Comparison of ENCODE assay signal across 30 cellular contexts in the genomic region with DNA sequence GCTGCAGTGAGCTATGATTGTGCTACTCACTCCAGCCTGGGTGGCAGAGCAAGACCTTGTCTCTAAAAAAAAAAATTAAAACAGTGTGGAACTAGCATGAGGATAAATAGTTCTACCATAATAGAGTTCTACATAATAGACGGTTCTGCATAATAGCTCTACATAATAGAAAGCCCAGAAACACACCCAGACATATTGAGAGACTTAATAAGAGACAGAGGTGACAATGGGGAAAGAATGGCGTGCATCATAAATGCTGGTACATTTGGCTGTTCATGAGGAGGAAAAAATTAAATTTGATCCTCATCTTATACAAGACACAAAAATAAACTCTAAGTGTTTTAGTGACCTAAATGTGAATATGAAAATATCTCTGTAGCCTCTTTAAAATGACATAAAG.
"Had no signal": no experiment of that assay in that cellular context is flagged by ENCODE, and none has a peak within 500 bp of the region (broad histone marks: within the 10 kb centered on the region; RNA-seq: fewer than 3 reads in every experiment).

No MANE protein-coding gene starts in this region.

- H3K4me3 ChIP-seq: K562, SJCRH30, SK-N-MC had no signal

- H3K27ac ChIP-seq: SJCRH30, SK-N-MC, WERI-Rb-1 had no signal

- H3K9me3 Mint-ChIP-seq: activated CD4-positive, alpha-beta memory T cell treated with anti-CD3 and anti-CD28 coated beads, Interleukin-2, amount 10 ng/mL, durations not matched to agents 7 days and 5 days; activated naive CD4-positive, alpha-beta T cell treated with anti-CD3 and anti-CD28 coated beads, Interleukin-2, amount 10 ng/mL, durations not matched to agents 7 days and 5 days; activated naive CD8-positive, alpha-beta T cell treated with anti-CD3 and anti-CD28 coated beads, Interleukin-2, amount 50 U/mL, for 24 hours; brain had no signal

- H3K27me3 Mint-ChIP-seq: activated CD4-positive, alpha-beta memory T cell treated with anti-CD3 and anti-CD28 coated beads, Interleukin-2, amount 10 ng/mL, durations not matched to agents 7 days and 5 days; activated CD8-positive, alpha-beta memory T cell treated with anti-CD3 and anti-CD28 coated beads, Interleukin-2, amount 10 ng/mL, durations not matched to agents 7 days and 5 days; activated naive CD4-positive, alpha-beta T cell treated with anti-CD3 and anti-CD28 coated beads, Interleukin-2, amount 10 ng/mL, durations not matched to agents 7 days and 5 days; activated naive CD8-positive, alpha-beta T cell; activated naive CD8-positive, alpha-beta T cell treated with anti-CD3 and anti-CD28 coated beads, Interleukin-2, amount 50 U/mL, for 24 hours; brain had no signal

- H3K27me3 ChIP-seq: SJCRH30 had no signal

- H3K27ac Mint-ChIP-seq: activated CD4-positive, alpha-beta memory T cell treated with anti-CD3 and anti-CD28 coated beads, Interleukin-2, amount 10 ng/mL, durations not matched to agents 7 days and 5 days; activated CD8-positive, alpha-beta memory T cell treated with anti-CD3 and anti-CD28 coated beads, Interleukin-2, amount 10 ng/mL, durations not matched to agents 7 days and 5 days; activated naive CD4-positive, alpha-beta T cell treated with anti-CD3 and anti-CD28 coated beads, Interleukin-2, amount 10 ng/mL, durations not matched to agents 7 days and 5 days; activated naive CD8-positive, alpha-beta T cell; activated naive CD8-positive, alpha-beta T cell treated with anti-CD3 and anti-CD28 coated beads, Interleukin-2, amount 50 U/mL, for 24 hours; brain had no signal

- DNase-seq: activated CD4-positive, alpha-beta memory T cell treated with anti-CD3 and anti-CD28 coated beads, Interleukin-2, amount 10 ng/mL, durations not matched to agents 7 days and 5 days; activated CD4-positive, alpha-beta T cell treated with anti-CD3 and anti-CD28 coated beads for 1 hour; activated CD4-positive, alpha-beta T cell treated with anti-CD3 and anti-CD28 coated beads for 48 hours; activated CD4-positive, CD25-positive, alpha-beta regulatory T cell; activated CD8-positive, alpha-beta memory T cell treated with anti-CD3 and anti-CD28 coated beads for 24 hours; activated CD8-positive, alpha-beta memory T cell treated with anti-CD3 and anti-CD28 coated beads, Interleukin-2, amount 10 ng/mL, durations not matched to agents 7 days and 5 days; activated CD8-positive, alpha-beta memory T cell treated with anti-CD3 and anti-CD28 coated beads, Interleukin-2, amount 50 U/mL, for 48 hours; activated effector memory CD4-positive, alpha-beta T cell treated with Interleukin-2 at 50 U/mL for 16 hours; activated naive CD4-positive, alpha-beta T cell treated with anti-CD3 and anti-CD28 coated beads, Interleukin-2, amount 10 ng/mL, durations not matched to agents 7 days and 5 days; activated naive CD8-positive, alpha-beta T cell treated with anti-CD3 and anti-CD28 coated beads, Interleukin-2, amount 50 U/mL, for 24 hours; activated T-cell treated with anti-CD3 and anti-CD28 coated beads, Interleukin-2, amount 50 U/mL, for 48 hours; anterior cingulate cortex; caudate nucleus; Karpas-422; NCI-H1048; NCI-H1105 treated with DMSO at 0.1 percent for 48 hours; NCI-H1436; NCI-H187; NCI-H2029 treated with DMSO at 0.1 percent for 48 hours; NCI-H510A; NCI-H526; NK-92 treated with Interleukin-12 subunit alpha and Interleukin-12 subunit beta, amount 100 ng/mL, for 24 hours; Right ventricle myocardium superior; SJCRH30; T1000; WERI-Rb-1 had no signal

- H3K4me3 Mint-ChIP-seq: activated CD4-positive, alpha-beta memory T cell treated with anti-CD3 and anti-CD28 coated beads, Interleukin-2, amount 10 ng/mL, durations not matched to agents 7 days and 5 days; activated CD8-positive, alpha-beta memory T cell treated with anti-CD3 and anti-CD28 coated beads, Interleukin-2, amount 10 ng/mL, durations not matched to agents 7 days and 5 days; activated naive CD4-positive, alpha-beta T cell treated with anti-CD3 and anti-CD28 coated beads, Interleukin-2, amount 10 ng/mL, durations not matched to agents 7 days and 5 days; activated naive CD8-positive, alpha-beta T cell; activated naive CD8-positive, alpha-beta T cell treated with anti-CD3 and anti-CD28 coated beads, Interleukin-2, amount 50 U/mL, for 24 hours; brain had no signal

- H3K9me3 ChIP-seq: SJCRH30 had no signal

- ATAC-seq: activated CD8-positive, alpha-beta memory T cell treated with anti-CD3 and anti-CD28 coated beads, Interleukin-2, amount 10 ng/mL, durations not matched to agents 7 days and 5 days; activated naive CD8-positive, alpha-beta T cell treated with anti-CD3 and anti-CD28 coated beads, Interleukin-2, amount 50 U/mL, for 24 hours; K562 had no signal

- H3K4me1 Mint-ChIP-seq: activated CD4-positive, alpha-beta memory T cell treated with anti-CD3 and anti-CD28 coated beads, Interleukin-2, amount 10 ng/mL, durations not matched to agents 7 days and 5 days; activated CD8-positive, alpha-beta memory T cell treated with anti-CD3 and anti-CD28 coated beads, Interleukin-2, amount 10 ng/mL, durations not matched to agents 7 days and 5 days; activated naive CD4-positive, alpha-beta T cell treated with anti-CD3 and anti-CD28 coated beads, Interleukin-2, amount 10 ng/mL, durations not matched to agents 7 days and 5 days; brain had no signal

- H3K36me3 Mint-ChIP-seq: activated naive CD4-positive, alpha-beta T cell treated with anti-CD3 and anti-CD28 coated beads, Interleukin-2, amount 10 ng/mL, durations not matched to agents 7 days and 5 days had no signal
